15 cellular contexts compared by ENCODE assay signal in genomic region chr9:131583342-131583645, GRCh38. TPM values are rescaled to one million over a fixed set of nuclear protein-coding genes. Genes with fewer than 3 reads are reported as not detected.
A peak's percentile ranks its signal among the peaks of the same experiment; 100 is the strongest.
DNase-seq lines count a peak whose midpoint lies in the region; ATAC-seq and TF ChIP-seq lines count a peak whose summit lies in the region.
"Had no signal": no experiment of that assay in that cellular context is flagged by ENCODE, and none has a peak within 500 bp of the region (broad histone marks: within the 10 kb centered on the region; RNA-seq: fewer than 3 reads in every experiment).

No MANE protein-coding gene starts in this region.

- ATAC-seq in activated naive CD8-positive, alpha-beta T cell treated with anti-CD3 and anti-CD28 coated beads, Interleukin-2, amount 50 U/mL, for 24 hours, result no peak
- ATAC-seq in T-helper 17 cell, result no peak
- no peak for ATAC-seq in memory B cell (ENCODE audit: low read depth)

- no peaks in the 10 kb centered on the region for H3K9me3 ChIP-seq in T-helper 17 cell (ENCODE audit: control insufficient read depth, low read length, poor library complexity, severe bottlenecking)
- H3K9me3 ChIP-seq: HAP-1 had no signal

- H3K27me3 Mint-ChIP-seq in activated naive CD8-positive, alpha-beta T cell treated with anti-CD3 and anti-CD28 coated beads for 36 hours, result no peaks in the 10 kb centered on the region
- H3K27me3 Mint-ChIP-seq in activated naive CD8-positive, alpha-beta T cell treated with anti-CD3 and anti-CD28 coated beads, Interleukin-2, amount 50 U/mL, for 24 hours, result no peaks in the 10 kb centered on the region
- H3K27me3 Mint-ChIP-seq in T-helper 17 cell (no peaks in the 10 kb centered on the region), memory B cell (no peaks in the 10 kb centered on the region)
- H3K27me3 Mint-ChIP-seq: B cell had no signal

- DNase-seq in activated naive CD8-positive, alpha-beta T cell treated with anti-CD3 and anti-CD28 coated beads for 36 hours, result no peak
- DNase-seq in activated naive CD8-positive, alpha-beta T cell treated with anti-CD3 and anti-CD28 coated beads, Interleukin-2, amount 50 U/mL, for 24 hours, result no peak
- no peak for DNase-seq in T-helper 17 cell
- DNase-seq in memory B cell (ENCODE audit: low spot score in 2 of 2), result no peak
- no peak for DNase-seq in NAMALWA (ENCODE audit: low spot score)
- DNase-seq in GM20000 (ENCODE audit: low spot score), result no peak
- no peak for DNase-seq in HuH-7.5 (ENCODE audit: low spot score)
- DNase-seq: MM.1S, NCI-H1417, NCI-H1930, NCI-H2171, NCI-H774 had no signal

- peaks cover 34% of the 10 kb centered on the region for H3K4me1 Mint-ChIP-seq in activated naive CD8-positive, alpha-beta T cell treated with anti-CD3 and anti-CD28 coated beads for 36 hours
- peaks cover 36% of the 10 kb centered on the region for H3K4me1 Mint-ChIP-seq in activated naive CD8-positive, alpha-beta T cell treated with anti-CD3 and anti-CD28 coated beads, Interleukin-2, amount 50 U/mL, for 24 hours
- H3K4me1 Mint-ChIP-seq in T-helper 17 cell, result peaks cover 30% of the 10 kb centered on the region
- H3K4me1 Mint-ChIP-seq in memory B cell, result peaks cover 23% of the 10 kb centered on the region

- TF ChIP-seq CTCF in GM20000 (IDR thresholded peaks at IDR 0.05; ENCODE audit: extremely low read depth, missing control alignments), result no peak

- no peak overlapping the region for H3K4me3 Mint-ChIP-seq in activated naive CD8-positive, alpha-beta T cell treated with anti-CD3 and anti-CD28 coated beads for 36 hours
- no peak overlapping the region for H3K4me3 Mint-ChIP-seq in activated naive CD8-positive, alpha-beta T cell treated with anti-CD3 and anti-CD28 coated beads, Interleukin-2, amount 50 U/mL, for 24 hours
- H3K4me3 Mint-ChIP-seq in T-helper 17 cell (no peak overlapping the region), memory B cell (no peak overlapping the region)
- H3K4me3 Mint-ChIP-seq: B cell had no signal

- H3K27ac Mint-ChIP-seq in activated naive CD8-positive, alpha-beta T cell treated with anti-CD3 and anti-CD28 coated beads for 36 hours, result peak overlapping the region; percentile 76
- no peak overlapping the region for H3K27ac Mint-ChIP-seq in activated naive CD8-positive, alpha-beta T cell treated with anti-CD3 and anti-CD28 coated beads, Interleukin-2, amount 50 U/mL, for 24 hours
- H3K27ac Mint-ChIP-seq in T-helper 17 cell (peak overlapping the region; percentile 56), memory B cell (peak overlapping the region; percentile 55)
- H3K27ac Mint-ChIP-seq: B cell had no signal

- H3K36me3 Mint-ChIP-seq in activated naive CD8-positive, alpha-beta T cell treated with anti-CD3 and anti-CD28 coated beads for 36 hours, result peaks cover 28% of the 10 kb centered on the region
- peaks cover 26% of the 10 kb centered on the region for H3K36me3 Mint-ChIP-seq in activated naive CD8-positive, alpha-beta T cell treated with anti-CD3 and anti-CD28 coated beads, Interleukin-2, amount 50 U/mL, for 24 hours (ENCODE audit: low read depth)
- H3K36me3 Mint-ChIP-seq in T-helper 17 cell (ENCODE audit: low read depth) (peaks cover 4% of the 10 kb centered on the region), memory B cell (peaks cover 38% of the 10 kb centered on the region)

- H3K9me3 Mint-ChIP-seq in activated naive CD8-positive, alpha-beta T cell treated with anti-CD3 and anti-CD28 coated beads for 36 hours, result no peaks in the 10 kb centered on the region
- no peaks in the 10 kb centered on the region for H3K9me3 Mint-ChIP-seq in activated naive CD8-positive, alpha-beta T cell treated with anti-CD3 and anti-CD28 coated beads, Interleukin-2, amount 50 U/mL, for 24 hours
- no peaks in the 10 kb centered on the region for H3K9me3 Mint-ChIP-seq in memory B cell

RNA-seq across cellular contexts. Expression of gene PRRT1B, which starts 38.0 kb away (rescaled TPM):
- total RNA-seq in activated naive CD8-positive, alpha-beta T cell treated with anti-CD3 and anti-CD28 coated beads for 36 hours, result not detected
- not detected for total RNA-seq in T-helper 17 cell
- total RNA-seq: B cell, NCI-H460 had no signal

RNA-seq across cellular contexts. Expression of gene UCK1, which starts 52.2 kb away (rescaled TPM):
- total RNA-seq in activated naive CD8-positive, alpha-beta T cell treated with anti-CD3 and anti-CD28 coated beads for 36 hours, result 10 to 100 TPM; 22.1 to 23.0 TPM
- 10 to 100 TPM; 16.6 to 21.4 TPM for total RNA-seq in T-helper 17 cell
